In genomic region chr14:99964979-99965378, GRCh38 we compare ENCODE assay signal across 34 cellular contexts.
"Had no signal": no experiment of that assay in that cellular context is flagged by ENCODE, and none has a peak within 500 bp of the region (broad histone marks: within the 10 kb centered on the region; RNA-seq: fewer than 3 reads in every experiment).

No MANE protein-coding gene starts in this region.

- H3K36me3 Mint-ChIP-seq: activated naive CD4-positive, alpha-beta T cell treated with anti-CD3 and anti-CD28 coated beads, Interleukin-2, amount 50 U/mL, for 24 hours; activated naive CD8-positive, alpha-beta T cell treated with anti-CD3 and anti-CD28 coated beads, Interleukin-2, amount 10 ng/mL, durations not matched to agents 7 days and 5 days; WTC11 had no signal

- H3K4me3 ChIP-seq: ascending aorta, breast epithelium, Peyer's patch, SJSA1 had no signal

- H3K9me3 ChIP-seq: ascending aorta, breast epithelium, Peyer's patch, SJSA1, SK-N-SH had no signal

- H3K9me3 Mint-ChIP-seq: activated CD4-positive, alpha-beta T cell treated with anti-CD3 and anti-CD28 coated beads, Interleukin-2, amount 10 ng/mL, durations not matched to agents 7 days and 5 days; activated naive CD4-positive, alpha-beta T cell treated with anti-CD3 and anti-CD28 coated beads, Interleukin-2, amount 50 U/mL, for 24 hours; activated naive CD8-positive, alpha-beta T cell treated with anti-CD3 and anti-CD28 coated beads, Interleukin-2, amount 10 ng/mL, durations not matched to agents 7 days and 5 days; activated T-cell treated with anti-CD3 and anti-CD28 coated beads, Interleukin-2, amount 50 U/mL, for 24 hours; activated T-helper 2 cell treated with anti-CD3 and anti-CD28 coated beads, Interferon-gamma antibody, Interleukin-2, Interleukin-4, amounts not matched to agents 10 μg/mL and 5 μg/mL and 100 μg/mL, durations not matched to agents 14 hours and 24 hours and 36 hours; T-helper 1 cell treated with Interleukin-12 subunit alpha and Interleukin-12 subunit beta and Interleukin-4 antibody, amounts not matched to agents 30 μg/mL and 1 μg/mL, for 36 hours; T-helper 2 cell treated with Interferon-gamma antibody and Interleukin-4, amounts not matched to agents 5 μg/mL and 100 μg/mL, for 36 hours; WTC11 had no signal

- H3K4me1 Mint-ChIP-seq: activated naive CD4-positive, alpha-beta T cell treated with anti-CD3 and anti-CD28 coated beads, Interleukin-2, amount 50 U/mL, for 24 hours; activated naive CD8-positive, alpha-beta T cell treated with anti-CD3 and anti-CD28 coated beads, Interleukin-2, amount 10 ng/mL, durations not matched to agents 7 days and 5 days had no signal

- H3K27ac ChIP-seq: ascending aorta, breast epithelium, KMS-11, Peyer's patch, SJSA1 had no signal

- H3K4me1 ChIP-seq: ascending aorta, breast epithelium, Peyer's patch had no signal

- H3K27me3 ChIP-seq: ascending aorta, breast epithelium, Peyer's patch, SJSA1 had no signal

- H3K4me3 Mint-ChIP-seq: activated CD4-positive, alpha-beta T cell treated with anti-CD3 and anti-CD28 coated beads for 36 hours; activated CD4-positive, alpha-beta T cell treated with anti-CD3 and anti-CD28 coated beads, Interleukin-2, amount 10 ng/mL, durations not matched to agents 7 days and 5 days; activated CD8-positive, alpha-beta T cell treated with anti-CD3 and anti-CD28 coated beads, Interleukin-2, amount 10 ng/mL, durations not matched to agents 7 days and 5 days; activated naive CD4-positive, alpha-beta T cell treated with anti-CD3 and anti-CD28 coated beads, Interleukin-2, amount 50 U/mL, for 24 hours; activated naive CD8-positive, alpha-beta T cell treated with anti-CD3 and anti-CD28 coated beads, Interleukin-2, amount 10 ng/mL, durations not matched to agents 7 days and 5 days; activated T-cell treated with anti-CD3 and anti-CD28 coated beads, Interleukin-2, amount 50 U/mL, for 24 hours; T-helper 1 cell treated with Interleukin-12 subunit alpha and Interleukin-12 subunit beta and Interleukin-4 antibody, amounts not matched to agents 30 μg/mL and 1 μg/mL, for 36 hours; T-helper 2 cell treated with Interferon-gamma antibody and Interleukin-4, amounts not matched to agents 5 μg/mL and 100 μg/mL, for 36 hours; WTC11 had no signal

- DNase-seq: activated CD4-positive, alpha-beta T cell treated with anti-CD3 and anti-CD28 coated beads for 36 hours; activated CD4-positive, alpha-beta T cell treated with anti-CD3 and anti-CD28 coated beads, Interleukin-2, amount 10 ng/mL, durations not matched to agents 7 days and 5 days; activated CD4-positive, alpha-beta T cell treated with anti-CD3 and anti-CD28 coated beads, Interleukin-2, amount 50 U/mL, for 48 hours; activated CD8-positive, alpha-beta T cell treated with anti-CD3 and anti-CD28 coated beads, Interleukin-2, amount 10 ng/mL, durations not matched to agents 7 days and 5 days; activated gamma-delta T cell; activated naive CD4-positive, alpha-beta T cell treated with Interleukin-2 at 50 U/mL for 16 hours; activated naive CD8-positive, alpha-beta T cell treated with anti-CD3 and anti-CD28 coated beads, Interleukin-2, amount 10 ng/mL, durations not matched to agents 7 days and 5 days; activated T-cell treated with anti-CD3 and anti-CD28 coated beads, Interleukin-2, amount 50 U/mL, for 24 hours; amygdala; NCI-H1105 treated with DMSO at 0.1 percent for 48 hours; NCI-H1436; NCI-H1694; NCI-H1930; NCI-H2081 treated with DMSO at 0.1 percent for 48 hours; NCI-H2171; NCI-H510A; NCI-H526; NCI-H82; NK-92 treated with Interleukin-12 subunit alpha and Interleukin-12 subunit beta, amount 100 ng/mL, for 24 hours; PC-3; Peyer's patch; RPMI8226; SHP77 treated with DMSO at 0.1 percent for 48 hours; SK-N-SH had no signal

- ATAC-seq: activated CD4-positive, alpha-beta T cell treated with anti-CD3 and anti-CD28 coated beads for 36 hours; activated CD4-positive, CD25-positive, alpha-beta regulatory T cell treated with anti-CD3 and anti-CD28 coated beads, Interleukin-2, amount 50 U/mL, for 24 hours; activated CD8-positive, alpha-beta T cell treated with anti-CD3 and anti-CD28 coated beads, Interleukin-2, amount 10 ng/mL, durations not matched to agents 7 days and 5 days; PC-3; WTC11 had no signal

- H3K27ac Mint-ChIP-seq: activated CD4-positive, alpha-beta T cell treated with anti-CD3 and anti-CD28 coated beads for 36 hours; activated CD4-positive, alpha-beta T cell treated with anti-CD3 and anti-CD28 coated beads, Interleukin-2, amount 10 ng/mL, durations not matched to agents 7 days and 5 days; activated CD8-positive, alpha-beta T cell treated with anti-CD3 and anti-CD28 coated beads, Interleukin-2, amount 10 ng/mL, durations not matched to agents 7 days and 5 days; activated naive CD4-positive, alpha-beta T cell treated with anti-CD3 and anti-CD28 coated beads, Interleukin-2, amount 50 U/mL, for 24 hours; activated naive CD8-positive, alpha-beta T cell treated with anti-CD3 and anti-CD28 coated beads, Interleukin-2, amount 10 ng/mL, durations not matched to agents 7 days and 5 days; activated T-cell treated with anti-CD3 and anti-CD28 coated beads, Interleukin-2, amount 50 U/mL, for 24 hours; activated T-helper 2 cell treated with anti-CD3 and anti-CD28 coated beads, Interferon-gamma antibody, Interleukin-2, Interleukin-4, amounts not matched to agents 10 μg/mL and 5 μg/mL and 100 μg/mL, durations not matched to agents 14 hours and 24 hours and 36 hours; T-helper 1 cell treated with Interleukin-12 subunit alpha and Interleukin-12 subunit beta and Interleukin-4 antibody, amounts not matched to agents 30 μg/mL and 1 μg/mL, for 36 hours; T-helper 2 cell treated with Interferon-gamma antibody and Interleukin-4, amounts not matched to agents 5 μg/mL and 100 μg/mL, for 36 hours; WTC11 had no signal

- H3K36me3 ChIP-seq: ascending aorta, breast epithelium, Peyer's patch, SJSA1 had no signal
